Comparison of ENCODE assay signal across 29 cellular contexts in the genomic region with DNA sequence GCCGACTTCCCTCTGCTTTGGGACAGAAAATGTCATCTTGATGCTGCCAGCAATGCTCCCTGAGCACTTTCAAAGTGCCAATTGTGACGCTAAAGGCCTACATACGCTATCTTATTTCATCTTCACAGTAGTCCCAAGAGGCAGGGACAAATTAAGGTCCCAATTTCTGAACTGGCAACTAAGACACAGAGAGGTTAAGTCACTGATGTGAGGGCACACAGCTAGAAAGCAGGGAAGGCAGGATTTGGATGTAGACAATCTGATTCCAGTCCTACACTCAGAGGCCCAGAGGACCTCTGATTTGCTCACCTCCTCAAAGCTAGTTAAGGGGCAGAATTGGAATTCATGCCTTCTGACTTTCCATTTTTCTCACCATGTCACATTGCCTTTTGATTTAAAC.
"Had no signal": no experiment of that assay in that cellular context is flagged by ENCODE, and none has a peak within 500 bp of the region (broad histone marks: within the 10 kb centered on the region; RNA-seq: fewer than 3 reads in every experiment).

No MANE protein-coding gene starts in this region.

- H3K27me3 Mint-ChIP-seq: stimulated activated naive B cell treated with anti-CD40 and anti-IgM and Interleukin-4, amounts not matched to agents 10 μg/mL and 1 μg/mL and 100 μg/mL, for 72 hours; stimulated activated naive CD8-positive, alpha-beta T cell treated with anti-CD3 and anti-CD28 coated beads, Interleukin-15, amount 100 ng/mL, for 72 hours; stimulated activated naive CD8-positive, alpha-beta T cell treated with anti-CD3 and anti-CD28 coated beads, Interleukin-15, Interleukin-2, amounts not matched to agents 100 ng/mL and 50 ng/mL, for 24 hours; type B pancreatic cell had no signal

- H3K36me3 ChIP-seq: stomach, suprapubic skin, thoracic aorta, thyroid gland, tibial artery, tibial nerve, transverse colon, upper lobe of left lung, upper lobe of right lung, uterus, vagina had no signal

- H3K36me3 Mint-ChIP-seq: stimulated activated effector memory CD8-positive, alpha-beta T cell treated with anti-CD3 and anti-CD28 coated beads, Interleukin-12 subunit alpha, Interleukin-12 subunit beta, amount 100 ng/mL, for 72 hours; stimulated activated memory B cell treated with anti-CD40 and anti-IgM and Interleukin-4, amounts not matched to agents 10 μg/mL and 1 μg/mL and 100 μg/mL, for 72 hours; stimulated activated naive B cell treated with anti-CD40 and anti-IgM and Interleukin-4, amounts not matched to agents 10 μg/mL and 1 μg/mL and 100 μg/mL, for 72 hours; type B pancreatic cell had no signal

- H3K27ac ChIP-seq: stomach, suprapubic skin, testis, thoracic aorta, thyroid gland, tibial artery, tibial nerve, transverse colon, upper lobe of left lung, upper lobe of right lung, uterus, vagina had no signal

- H3K27ac Mint-ChIP-seq: stimulated activated effector memory CD8-positive, alpha-beta T cell treated with anti-CD3 and anti-CD28 coated beads, Interleukin-12 subunit alpha, Interleukin-12 subunit beta, amount 100 ng/mL, for 72 hours; stimulated activated memory B cell treated with anti-CD40 and anti-IgM and Interleukin-4, amounts not matched to agents 10 μg/mL and 1 μg/mL and 100 μg/mL, for 72 hours; stimulated activated naive B cell treated with anti-CD40 and anti-IgM and Interleukin-4, amounts not matched to agents 10 μg/mL and 1 μg/mL and 100 μg/mL, for 72 hours; stimulated activated naive CD8-positive, alpha-beta T cell treated with anti-CD3 and anti-CD28 coated beads, Interleukin-15, Interleukin-2, amounts not matched to agents 100 ng/mL and 50 ng/mL, for 24 hours; type B pancreatic cell had no signal

- H3K9me3 Mint-ChIP-seq: stimulated activated effector memory CD8-positive, alpha-beta T cell treated with anti-CD3 and anti-CD28 coated beads, Interleukin-12 subunit alpha, Interleukin-12 subunit beta, amount 100 ng/mL, for 72 hours; stimulated activated memory B cell treated with anti-CD40 and anti-IgM and Interleukin-4, amounts not matched to agents 10 μg/mL and 1 μg/mL and 100 μg/mL, for 72 hours; stimulated activated naive B cell treated with anti-CD40 and anti-IgM and Interleukin-4, amounts not matched to agents 10 μg/mL and 1 μg/mL and 100 μg/mL, for 72 hours; stimulated activated naive CD8-positive, alpha-beta T cell treated with anti-CD3 and anti-CD28 coated beads, Interleukin-15, amount 100 ng/mL, for 72 hours; stimulated activated naive CD8-positive, alpha-beta T cell treated with anti-CD3 and anti-CD28 coated beads, Interleukin-15, Interleukin-2, amounts not matched to agents 100 ng/mL and 50 ng/mL, for 24 hours; type B pancreatic cell had no signal

- DNase-seq: stimulated activated CD4-positive, alpha-beta T cell treated with anti-CD3 and anti-CD28 coated beads, Interleukin-2, amount 100 ng/mL, for 48 hours; stimulated activated CD4-positive, alpha-beta T cell treated with anti-CD3 and anti-CD28 coated beads, Interleukin-4, amount 100 ng/mL, for 1 hour; stimulated activated CD4-positive, alpha-beta T cell treated with anti-CD3 and anti-CD28 coated beads, Interleukin-4, amount 100 ng/mL, for 24 hours; stimulated activated CD4-positive, alpha-beta T cell treated with anti-CD3 and anti-CD28 coated beads, Interleukin-4, amount 100 ng/mL, for 4 hours; stimulated activated CD8-positive, alpha-beta memory T cell treated with anti-CD3 and anti-CD28 coated beads, Interleukin-4, amount 100 ng/mL, for 48 hours; stimulated activated naive B cell treated with anti-CD40 and anti-IgM and Interleukin-4, amounts not matched to agents 10 μg/mL and 1 μg/mL and 100 μg/mL, for 72 hours; stimulated activated naive CD4-positive, alpha-beta T cell; stimulated activated naive CD4-positive, alpha-beta T cell treated with Interleukin-2 at 50 U/mL for 16 hours; stimulated activated naive CD8-positive, alpha-beta T cell treated with anti-CD3 and anti-CD28 coated beads, Interleukin-15, amount 100 ng/mL, for 72 hours; stimulated activated naive CD8-positive, alpha-beta T cell treated with anti-CD3 and anti-CD28 coated beads, Interleukin-15, Interleukin-2, amounts not matched to agents 100 U/mL and 50 U/mL, for 24 hours; stomach; substantia nigra; testis; thyroid gland; tibial artery; transverse colon; trophoblast cell; upper lobe of left lung; upper lobe of right lung; uterus had no signal

- ATAC-seq: stimulated activated effector memory CD8-positive, alpha-beta T cell treated with anti-CD3 and anti-CD28 coated beads, Interleukin-12 subunit alpha, Interleukin-12 subunit beta, amount 100 ng/mL, for 72 hours; stimulated activated memory B cell treated with anti-CD40 and anti-IgM and Interleukin-4, amounts not matched to agents 10 μg/mL and 1 μg/mL and 100 μg/mL, for 72 hours; stimulated activated naive B cell treated with anti-CD40 and anti-IgM and Interleukin-4, amounts not matched to agents 10 μg/mL and 1 μg/mL and 100 μg/mL, for 72 hours; stimulated activated naive CD8-positive, alpha-beta T cell treated with anti-CD3 and anti-CD28 coated beads, Interleukin-15, amount 100 ng/mL, for 72 hours; stimulated activated naive CD8-positive, alpha-beta T cell treated with anti-CD3 and anti-CD28 coated beads, Interleukin-15, Interleukin-2, amounts not matched to agents 100 U/mL and 50 U/mL, for 24 hours; upper lobe of right lung had no signal

- FAIRE-seq: urothelium cell line had no signal

- H3K9me3 ChIP-seq: stomach, suprapubic skin, testis, thoracic aorta, thyroid gland, tibial artery, tibial nerve, transverse colon, upper lobe of left lung, upper lobe of right lung, uterus, vagina had no signal

- H3K4me3 ChIP-seq: stomach, suprapubic skin, testis, thoracic aorta, thyroid gland, tibial artery, tibial nerve, transverse colon, upper lobe of left lung, upper lobe of right lung, uterus, vagina had no signal

- H3K4me1 Mint-ChIP-seq: stimulated activated effector memory CD8-positive, alpha-beta T cell treated with anti-CD3 and anti-CD28 coated beads, Interleukin-12 subunit alpha, Interleukin-12 subunit beta, amount 100 ng/mL, for 72 hours; stimulated activated memory B cell treated with anti-CD40 and anti-IgM and Interleukin-4, amounts not matched to agents 10 μg/mL and 1 μg/mL and 100 μg/mL, for 72 hours; stimulated activated naive B cell treated with anti-CD40 and anti-IgM and Interleukin-4, amounts not matched to agents 10 μg/mL and 1 μg/mL and 100 μg/mL, for 72 hours; stimulated activated naive CD8-positive, alpha-beta T cell treated with anti-CD3 and anti-CD28 coated beads, Interleukin-15, amount 100 ng/mL, for 72 hours had no signal

- H3K4me1 ChIP-seq: stomach, suprapubic skin, thyroid gland, tibial artery, tibial nerve, transverse colon, upper lobe of left lung, upper lobe of right lung, uterus, vagina had no signal

- H3K27me3 ChIP-seq: stomach, suprapubic skin, testis, thyroid gland, tibial artery, tibial nerve, transverse colon, upper lobe of left lung, upper lobe of right lung, uterus, vagina had no signal

- H3K4me3 Mint-ChIP-seq: stimulated activated effector memory CD8-positive, alpha-beta T cell treated with anti-CD3 and anti-CD28 coated beads, Interleukin-12 subunit alpha, Interleukin-12 subunit beta, amount 100 ng/mL, for 72 hours; stimulated activated memory B cell treated with anti-CD40 and anti-IgM and Interleukin-4, amounts not matched to agents 10 μg/mL and 1 μg/mL and 100 μg/mL, for 72 hours; stimulated activated naive B cell treated with anti-CD40 and anti-IgM and Interleukin-4, amounts not matched to agents 10 μg/mL and 1 μg/mL and 100 μg/mL, for 72 hours; stimulated activated naive CD8-positive, alpha-beta T cell treated with anti-CD3 and anti-CD28 coated beads, Interleukin-15, amount 100 ng/mL, for 72 hours; stimulated activated naive CD8-positive, alpha-beta T cell treated with anti-CD3 and anti-CD28 coated beads, Interleukin-15, Interleukin-2, amounts not matched to agents 100 ng/mL and 50 ng/mL, for 24 hours; type B pancreatic cell had no signal
